Comparison of ENCODE assay signal across 8 cellular contexts in the genomic region with DNA sequence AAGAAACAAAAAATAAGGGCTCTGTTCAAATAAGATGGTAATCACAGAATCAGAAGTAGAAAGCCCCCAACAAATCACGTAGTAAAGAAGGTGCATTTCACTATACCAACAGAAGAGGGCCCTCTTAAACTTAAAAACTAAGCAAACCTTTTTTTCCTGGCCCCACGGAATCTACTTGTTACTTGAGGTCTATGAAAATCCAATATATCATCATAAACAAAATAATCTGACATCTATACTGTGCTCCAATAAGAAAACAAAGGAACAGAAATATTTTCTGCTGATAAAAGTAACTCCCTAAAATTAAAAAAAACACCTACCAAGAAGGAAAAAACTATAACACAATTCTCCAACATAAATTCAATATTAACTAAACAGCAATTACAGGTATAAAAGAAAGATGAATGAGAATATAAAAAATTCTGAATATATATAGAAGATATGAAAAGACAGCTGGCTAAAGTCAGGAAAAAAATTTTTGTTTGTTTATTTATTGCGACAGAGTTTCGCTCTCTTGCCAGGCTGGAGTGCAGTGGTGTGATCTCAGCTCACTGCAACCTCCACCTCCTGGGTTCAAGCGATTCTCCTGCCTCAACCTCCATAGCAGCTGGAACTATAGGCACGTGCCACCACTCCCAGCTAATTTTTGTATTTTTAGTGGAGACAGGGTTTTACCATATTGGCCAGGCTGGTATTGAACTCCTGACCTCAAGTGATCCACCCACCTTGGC.
DNase-seq lines count a peak whose midpoint lies in the region; ATAC-seq and TF ChIP-seq lines count a peak whose summit lies in the region.

No MANE protein-coding gene starts in this region.

- WGBS in IMR-90 (ENCODE audit: extremely low coverage in 2 of 2, insufficient read length in 1 of 2), 2 experiments = no CpG with 5 or more reads among the region's 6 CpGs

- H3K27me3 Mint-ChIP-seq in osteocyte (ENCODE audit: unreplicated experiment) = no peaks in the 10 kb centered on the region
- no peaks in the 10 kb centered on the region for H3K27me3 Mint-ChIP-seq in stimulated activated naive CD8-positive, alpha-beta T cell treated with anti-CD3 and anti-CD28 coated beads, Interleukin-15, amount 100 ng/mL, for 72 hours

- BruUV-seq in IMR-90 (replicated peaks; lab: Mats Ljungman, UMichigan) = no TSS peak

- TF ChIP-seq CTCF in DND-41 (IDR thresholded peaks at IDR 0.05; ENCODE audit: borderline replicate concordance, extremely low read depth, low read length, poor library complexity, severe bottlenecking) (peak; percentile 65), IMR-90 (conservative IDR thresholded peaks at IDR 0.05; ENCODE audit: low read depth, low read length) (peak; percentile 71), osteocyte (IDR thresholded peaks at IDR 0.05) (peak; percentile 78)

- H4K91ac ChIP-seq in IMR-90 (ENCODE audit: insufficient read depth, low read depth, low read length) = no peak overlapping the region

- no peak overlapping the region for H3K14ac ChIP-seq in IMR-90 (replicated peaks; ENCODE audit: low read depth, low read length)

- no peak overlapping the region for H3K4me3 Mint-ChIP-seq in osteocyte (ENCODE audit: unreplicated experiment)
- H3K4me3 Mint-ChIP-seq in stimulated activated naive CD8-positive, alpha-beta T cell treated with anti-CD3 and anti-CD28 coated beads, Interleukin-15, amount 100 ng/mL, for 72 hours = no peak overlapping the region

- no peaks in the 10 kb centered on the region for H3K9me3 Mint-ChIP-seq in osteocyte (ENCODE audit: unreplicated experiment)
- H3K9me3 Mint-ChIP-seq in stimulated activated naive CD8-positive, alpha-beta T cell treated with anti-CD3 and anti-CD28 coated beads, Interleukin-15, amount 100 ng/mL, for 72 hours = no peaks in the 10 kb centered on the region

- CTCF ChIA-PET in IMR-90 (lab: Yijun Ruan, JAX) = interaction anchor here (0.9 to 1.8 kb wide), 5 partner anchors 8 to 151 kb away, joined by 3 to 10 read pairs (median 4); no protein-coding TSS in a partner anchor

- H3K9ac ChIP-seq in DND-41 (ENCODE audit: low read depth, low read length) (no peak overlapping the region), IMR-90 (ENCODE audit: low read depth, low read length) (no peak overlapping the region)

- H2BK120ac ChIP-seq in IMR-90 (ENCODE audit: low read depth, low read length) = no peak overlapping the region

- H3K36me3 ChIP-seq in DND-41 (ENCODE audit: insufficient read depth, low read length) = peaks cover 12% of the 10 kb centered on the region; the same call in 1 of the 2 replicates
- no peaks in the 10 kb centered on the region for H3K36me3 ChIP-seq in IMR-90 (ENCODE audit: control insufficient read depth, insufficient read depth, low read length)

- no peak overlapping the region for H3K18ac ChIP-seq in IMR-90 (ENCODE audit: low read depth, low read length)

- dilution Hi-C loops in IMR-90 (cut with HindIII; ENCODE audit: low sequenced_read_pairs, unreplicated experiment) = no loop called here

- no peak overlapping the region for H4K8ac ChIP-seq in IMR-90 (ENCODE audit: low read depth in 2 of 2, low read length in 2 of 2)

- TF ChIP-seq POLR2A in IMR-90 (IDR thresholded peaks at IDR 0.05; ENCODE audit: low read depth, low read length) (no peak), erythroblast (IDR thresholded peaks at IDR 0.05; ENCODE audit: low read length) (no peak)

- intact Hi-C loops in IMR-90 (cut with micrococcal nuclease) = loop anchor here (1.0 kb wide), 3 partner anchors 80 to 151 kb away; no protein-coding TSS in a partner anchor

- no peak overlapping the region for H2BK15ac ChIP-seq in IMR-90 (ENCODE audit: low read depth, low read length)

- no peak overlapping the region for H2AK5ac ChIP-seq in IMR-90 (ENCODE audit: low read depth, low read length)

- H3K9me3 ChIP-seq in DND-41 (ENCODE audit: insufficient read depth, low read length, severe bottlenecking) = no peaks in the 10 kb centered on the region
- no peaks in the 10 kb centered on the region for H3K9me3 ChIP-seq in IMR-90 (ENCODE audit: control insufficient read depth, insufficient read depth, low read length)

- peaks cover 0 to 5% of the 10 kb centered on the region in 2 experiments; a peak in 1 of 4 replicates for H3K79me1 ChIP-seq in IMR-90 (ENCODE audit: low read depth in 1 of 2, low read length in 2 of 2)

- no peak overlapping the region for H3K4me2 ChIP-seq in DND-41 (ENCODE audit: insufficient read depth, low read length)
- H3K4me2 ChIP-seq in IMR-90 (ENCODE audit: low read depth, low read length) = no peak overlapping the region

- no peak for ATAC-seq in DND-41 (ENCODE audit: insufficient read depth, low read depth)
- peak; percentile 75 for ATAC-seq in IMR-90 (ENCODE audit: low read depth)
- ATAC-seq in GM21528 (IDR thresholded peaks at IDR 0.05; ENCODE audit: low FRiP score, unreplicated experiment) = no peak
- ATAC-seq in stimulated activated naive CD8-positive, alpha-beta T cell treated with anti-CD3 and anti-CD28 coated beads, Interleukin-15, amount 100 ng/mL, for 72 hours = no peak
- no peak for ATAC-seq in HG03159 (IDR thresholded peaks at IDR 0.05; ENCODE audit: unreplicated experiment)

- H2AFZ ChIP-seq in DND-41 (ENCODE audit: low read depth, low read length) (no peak overlapping the region), IMR-90 (replicated peaks; ENCODE audit: low read length, poor library complexity) (no peak overlapping the region)

- no peak overlapping the region for H3K23ac ChIP-seq in IMR-90 (ENCODE audit: low read depth, low read length)

- peaks cover 7% of the 10 kb centered on the region for H3K36me3 Mint-ChIP-seq in osteocyte (ENCODE audit: unreplicated experiment)

- H2BK5ac ChIP-seq in IMR-90 (ENCODE audit: low read depth, low read length, poor library complexity, severe bottlenecking) = no peak overlapping the region

- no peak overlapping the region for H3K56ac ChIP-seq in IMR-90 (ENCODE audit: extremely low read depth, insufficient read depth, low read length)

- no peak overlapping the region for H3K4ac ChIP-seq in IMR-90 (ENCODE audit: low read depth, low read length)

- no peak overlapping the region for H4K5ac ChIP-seq in IMR-90 (ENCODE audit: low read depth, low read length)

- in situ Hi-C loops in IMR-90 (cut with MboI; ENCODE audit: low sequenced_read_pairs) = loop anchor here (5.0 kb wide), 2 partner anchors 81 to 151 kb away; a partner anchor contains a TSS

- H3K4me1 ChIP-seq in DND-41 (ENCODE audit: insufficient read depth, low read length) (no peaks in the 10 kb centered on the region), IMR-90 (ENCODE audit: control insufficient read depth, insufficient read depth, low read length) (no peaks in the 10 kb centered on the region)

- POLR2A ChIA-PET in IMR-90 (lab: Charles Lee; ENCODE audit: unreplicated experiment) = no interaction called here

- no peak overlapping the region for H3K27ac Mint-ChIP-seq in osteocyte (ENCODE audit: unreplicated experiment)
- H3K27ac Mint-ChIP-seq in stimulated activated naive CD8-positive, alpha-beta T cell treated with anti-CD3 and anti-CD28 coated beads, Interleukin-15, amount 100 ng/mL, for 72 hours = no peak overlapping the region

- H3K4me3 ChIP-seq in DND-41 (ENCODE audit: low read depth in 1 of 2, low read length in 2 of 2) (no peak overlapping the region), IMR-90 (ENCODE audit: insufficient read depth, low read depth, low read length) (no peak overlapping the region)

- H2AK9ac ChIP-seq in IMR-90 (replicated peaks; ENCODE audit: low read depth, low read length, poor library complexity) = no peak overlapping the region

- H3K27ac ChIP-seq in DND-41 (ENCODE audit: low read length) (no peak overlapping the region), IMR-90 (ENCODE audit: insufficient read depth, low read length) (no peak overlapping the region)

- TF ChIP-seq RAD21 in IMR-90 (IDR thresholded peaks at IDR 0.05; ENCODE audit: low read length) = peak; percentile 73

- H4K20me1 ChIP-seq in DND-41 (ENCODE audit: insufficient read depth, low read length) = no peaks in the 10 kb centered on the region
- H4K20me1 ChIP-seq in IMR-90 (ENCODE audit: insufficient read depth, low read length) = no peaks in the 10 kb centered on the region

- DNase-seq in DND-41 (peak; percentile 5), IMR-90 (peak; percentile 78), RPMI7951 (ENCODE audit: low read depth) (peak; percentile 59), erythroblast (lab: John Stamatoyannopoulos, UW) (peak; percentile 57 to 59), osteocyte (ENCODE audit: extremely low spot score, unreplicated experiment) (no peak)
- DNase-seq in stimulated activated naive CD8-positive, alpha-beta T cell treated with anti-CD3 and anti-CD28 coated beads, Interleukin-15, amount 100 ng/mL, for 72 hours = no peak

- H3K79me2 ChIP-seq in DND-41 (ENCODE audit: insufficient read depth, low read length) = no peaks in the 10 kb centered on the region

- H3K4me1 Mint-ChIP-seq in osteocyte (ENCODE audit: unreplicated experiment) = peaks cover 3% of the 10 kb centered on the region
- H3K4me1 Mint-ChIP-seq in stimulated activated naive CD8-positive, alpha-beta T cell treated with anti-CD3 and anti-CD28 coated beads, Interleukin-15, amount 100 ng/mL, for 72 hours = no peaks in the 10 kb centered on the region

- no peak overlapping the region for H2BK20ac ChIP-seq in IMR-90 (ENCODE audit: low read depth, low read length)

- no peaks in the 10 kb centered on the region for H3K9me1 ChIP-seq in IMR-90 (ENCODE audit: insufficient read depth, low read length)

- no peaks in the 10 kb centered on the region for H3K27me3 ChIP-seq in DND-41 (ENCODE audit: insufficient read depth, low read length, poor library complexity)
- no peaks in the 10 kb centered on the region for H3K27me3 ChIP-seq in IMR-90 (ENCODE audit: control insufficient read depth, insufficient read depth, low read length)

TF ChIP-seq in IMR-90, 13 proteins besides CTCF, POLR2A, EP300 and RAD21:
- TF ChIP-seq SMC3 (IDR thresholded peaks at IDR 0.05; ENCODE audit: low read depth, low read length) = peak; percentile 83
- TF ChIP-seq CEBPB (IDR thresholded peaks at IDR 0.05; ENCODE audit: low read depth, low read length) = peak; percentile 59
- no peak for TF ChIP-seq RFX5 (IDR thresholded peaks at IDR 0.05; ENCODE audit: low read depth, low read length)
- no peak for TF ChIP-seq MXI1 (IDR thresholded peaks at IDR 0.05; ENCODE audit: borderline replicate concordance, low read depth, low read length)
- TF ChIP-seq FOS (IDR thresholded peaks at IDR 0.05; ENCODE audit: low read depth, low read length) = no peak

Comparison
In these comparisons a context has a peak if more than half of its experiments do, and no peak if none do; other contexts are left out.
1. DNase-seq: peak in DND-41 (single experiment), IMR-90 (single experiment), RPMI7951 (single experiment) and erythroblast (2 of 2); none in osteocyte (single experiment) and stimulated activated naive CD8-positive, alpha-beta T cell treated with anti-CD3 and anti-CD28 coated beads, Interleukin-15, amount 100 ng/mL, for 72 hours (0 of 2).
2. Peak in every context shown above with its lines, with median percentiles within 50 percentile points of each other: CTCF ChIP-seq.